ENCODE assay signal across 8 cellular contexts in genomic region chr12:95918194-95918993, GRCh38. TPM values are rescaled to one million over a fixed set of nuclear protein-coding genes. Genes with fewer than 3 reads are reported as not detected.
A peak's percentile ranks its signal among the peaks of the same experiment; 100 is the strongest.
DNase-seq lines count a peak whose midpoint lies in the region; ATAC-seq, FAIRE-seq and TF ChIP-seq lines count a peak whose summit lies in the region.

No MANE protein-coding gene starts in this region.

- no peaks in the 10 kb centered on the region for H3K36me3 ChIP-seq in kidney (ENCODE audit: control insufficient read depth in 1 of 2, insufficient read depth in 2 of 2, low read length in 2 of 2)

- POLR2A ChIA-PET in T-cell (lab: Charles Lee) (interaction anchor here in 1 of 2 donors (0.6 kb wide), 1 partner anchor 326 kb away, joined by 7 read pairs; no protein-coding TSS in a partner anchor), MCF 10A (lab: Yijun Ruan, JAX) (interaction anchor here (0.6 to 1.5 kb wide), 8 partner anchors 24 to 598 kb away, joined by 3 to 5 read pairs (median 3); partner anchors contain the start of genes CCDC38 and LTA4H)

- BruUV-seq in MCF 10A (replicated peaks; lab: Mats Ljungman, UMichigan): no TSS peak

- H3K36me3 Mint-ChIP-seq in HFFc6 (ENCODE audit: low read depth) (no peaks in the 10 kb centered on the region), T-cell (no peaks in the 10 kb centered on the region), MCF 10A (ENCODE audit: insufficient read depth, unreplicated experiment) (no peaks in the 10 kb centered on the region)

- intact Hi-C loops in MCF 10A (cut with micrococcal nuclease): loop anchor here (2.0 kb wide), 2 partner anchors 44 to 80 kb away; no protein-coding TSS in a partner anchor
- intact Hi-C loops in kidney (cut with DNase I): no loop called here

- DNase-seq in NCI-H510A treated with DMSO at 0.1 percent for 48 hours (lab: John Stamatoyannopoulos, UW) (peak; percentile 40), NCI-H510A (lab: John Stamatoyannopoulos, UW) (no peak), HFFc6 (peak; percentile 45), NCI-H128 (lab: John Stamatoyannopoulos, UW; ENCODE audit: unreplicated experiment) (peak; percentile 46), T-cell (peak in 31 of 34 experiments; percentile 1 to 49 (median 25)), MCF 10A (ENCODE audit: unreplicated experiment) (peak; percentile 67), kidney (no peak)
- DNase-seq in stimulated activated CD4-positive, alpha-beta T cell treated with anti-CD3 and anti-CD28 coated beads, TNF-alpha, amount 100 ng/mL, for 24 hours (ENCODE audit: low read depth in 3 of 3): peak; percentile 11 to 22 (median 16)

- peaks cover 17% of the 10 kb centered on the region for H3K27me3 Mint-ChIP-seq in HFFc6 (ENCODE audit: insufficient read depth)
- peaks cover 0 to 1% of the 10 kb centered on the region in 2 donors for H3K27me3 Mint-ChIP-seq in T-cell
- no peaks in the 10 kb centered on the region for H3K27me3 Mint-ChIP-seq in MCF 10A (ENCODE audit: insufficient read depth, unreplicated experiment)

- peak; percentile 88 for TF ChIP-seq CTCF in HFFc6 (IDR thresholded peaks at IDR 0.05)
- peak; percentile 69 for TF ChIP-seq CTCF in MCF 10A (IDR thresholded peaks at IDR 0.05; ENCODE audit: unreplicated experiment)
- TF ChIP-seq CTCF in kidney (IDR thresholded peaks at IDR 0.05; ENCODE audit: borderline replicate concordance, extremely low read depth, insufficient read depth): peak; percentile 80

- H3K4me3 Mint-ChIP-seq in HFFc6 (no peak overlapping the region), T-cell (no peak overlapping the region), MCF 10A (ENCODE audit: unreplicated experiment) (no peak overlapping the region)

- H3K27ac Mint-ChIP-seq in HFFc6 (no peak overlapping the region), T-cell (no peak overlapping the region), MCF 10A (ENCODE audit: low read depth, unreplicated experiment) (no peak overlapping the region)

- H3K9ac ChIP-seq in kidney (ENCODE audit: low read length in 2 of 2): no peak overlapping the region

- H3K4me1 ChIP-seq in kidney (ENCODE audit: control insufficient read depth in 1 of 2, insufficient read depth in 1 of 2, low read depth in 1 of 2, low read length in 2 of 2): no peaks in the 10 kb centered on the region

- H3K9me3 Mint-ChIP-seq in HFFc6: no peaks in the 10 kb centered on the region
- no peaks in the 10 kb centered on the region for H3K9me3 Mint-ChIP-seq in T-cell
- no peaks in the 10 kb centered on the region for H3K9me3 Mint-ChIP-seq in MCF 10A (ENCODE audit: unreplicated experiment)

- no peaks in the 10 kb centered on the region for H3K9me3 ChIP-seq in kidney (ENCODE audit: control insufficient read depth in 1 of 2, low read length in 2 of 2)

- peak; percentile 37 for FAIRE-seq in kidney (lab: Jason Lieb, UNC)

- H3K4me3 ChIP-seq in kidney (ENCODE audit: low read length in 2 of 2): no peak overlapping the region

- no peak overlapping the region for H3K27ac ChIP-seq in kidney (ENCODE audit: low read depth in 2 of 2, low read length in 2 of 2)

- ATAC-seq in T-cell (replicated peaks in 1 of 4): peak; percentile 86 to 97 (median 92)

- no peaks in the 10 kb centered on the region for H3K4me1 Mint-ChIP-seq in HFFc6 (ENCODE audit: low read depth)
- no peaks in the 10 kb centered on the region for H3K4me1 Mint-ChIP-seq in T-cell
- no peaks in the 10 kb centered on the region for H3K4me1 Mint-ChIP-seq in MCF 10A (ENCODE audit: insufficient read depth, unreplicated experiment)

- CTCF ChIA-PET in T-cell (lab: Charles Lee) (interaction anchor here (0.6 to 4.5 kb wide), 12 partner anchors 25 to 603 kb away, joined by 3 to 86 read pairs (median 5); partner anchors contain the start of genes AMDHD1 (in 2 of the 2), CCDC38 (in 1 of the 2) and HAL (in 1 of the 2)), MCF 10A (lab: Yijun Ruan, JAX) (interaction anchor here (0.6 to 9.0 kb wide), 40 partner anchors 10 to 598 kb away, joined by 3 to 177 read pairs (median 4); partner anchors contain the start of genes AMDHD1, CCDC38 and HAL)

RNA-seq across cellular contexts. Expression of gene CCDC38, which starts 24.0 kb away (rescaled TPM):
- not detected for total RNA-seq in HFFc6 (2021; fragmentation: NEBNext Ultra II Directional; extraction: Animal tissue kit (Norgen Biotek cat#: 25700))
- total RNA-seq in T-cell (1 to 10 TPM in 1 of 5 donors, under 1 TPM in 2, not detected in 2; 0.14 to 1.4 (median 0.49) TPM), MCF 10A (2022) (0.12 TPM in 1 of 2 replicates, not detected in the other), kidney (0.31 TPM)
- polyA plus RNA-seq in kidney (ENCODE audit: insufficient read depth, low read depth, low replicate concordance): not detected

RNA-seq across cellular contexts. Expression of gene AMDHD1, which starts 24.7 kb away (rescaled TPM):
- total RNA-seq in HFFc6 (2021; fragmentation: NEBNext Ultra II Directional; extraction: Animal tissue kit (Norgen Biotek cat#: 25700)): under 1 TPM in 2 of 6 experiments, not detected in 4; 0.09 to 0.52 TPM
- total RNA-seq in T-cell (1 to 10 TPM in 4 of 5 donors, under 1 TPM in 1; 0.40 to 2.6 (median 1.2) TPM), MCF 10A (2022) (0.29 and 0.47 TPM in 2 replicates), kidney (1.2 TPM)
- polyA plus RNA-seq in kidney (ENCODE audit: insufficient read depth, low read depth, low replicate concordance): 5.9 TPM

RNA-seq across cellular contexts. Expression of gene SNRPF, which starts 59.6 kb away (rescaled TPM):
- total RNA-seq in HFFc6 (2021; fragmentation: NEBNext Ultra II Directional; extraction: Animal tissue kit (Norgen Biotek cat#: 25700)): 10 to 100 TPM; 24.2 to 31.9 (median 27.8) TPM
- total RNA-seq in T-cell: 10 to 100 TPM; 14.0 to 33.6 (median 19.3) TPM
- 45.0 and 46.9 TPM in 2 replicates for total RNA-seq in MCF 10A (2022)
- total RNA-seq in kidney: 17.7 TPM
- polyA plus RNA-seq in kidney (ENCODE audit: insufficient read depth, low read depth, low replicate concordance): 42.1 TPM

Comparison
In these comparisons a context has a peak if more than half of its experiments do, and no peak if none do; other contexts are left out.
1. DNase-seq: peak in NCI-H510A treated with DMSO at 0.1 percent for 48 hours (single experiment), HFFc6 (single experiment), NCI-H128 (single experiment), T-cell (31 of 34), MCF 10A (single experiment) and stimulated activated CD4-positive, alpha-beta T cell treated with anti-CD3 and anti-CD28 coated beads, TNF-alpha, amount 100 ng/mL, for 24 hours (3 of 3); none in NCI-H510A (single experiment) and kidney (single experiment).
2. Peak in every context shown above with its lines, with median percentiles within 50 percentile points of each other: CTCF ChIP-seq.